Comparison of ENCODE assay signal across 11 cellular contexts in genomic region chr2:161988589-161988988, GRCh38.
A peak's percentile ranks its signal among the peaks of the same experiment; 100 is the strongest.
DNase-seq lines count a peak whose midpoint lies in the region; ATAC-seq, FAIRE-seq and TF ChIP-seq lines count a peak whose summit lies in the region.
"Had no signal": no experiment of that assay in that cellular context is flagged by ENCODE, and none has a peak within 500 bp of the region (broad histone marks: within the 10 kb centered on the region; RNA-seq: fewer than 3 reads in every experiment).

No MANE protein-coding gene starts in this region.

- TF ChIP-seq POLR2A in H54 (IDR thresholded peaks at IDR 0.05; ENCODE audit: low read depth, low read length), result no peak

- TF ChIP-seq CTCF in GM12864 (IDR thresholded peaks at IDR 0.05; ENCODE audit: low read depth, low read length, missing control alignments) (peak; percentile 42), WERI-Rb-1 (IDR thresholded peaks at IDR 0.05; ENCODE audit: low read depth, low read length) (peak; percentile 34)

- DNase-seq in GM12864 (ENCODE audit: low read depth) (no peak), H54 (ENCODE audit: insufficient read length, low spot score) (no peak), WERI-Rb-1 (no peak), iPS-NIHi11 (ENCODE audit: low spot score) (peak; percentile 35), KG1 (lab: John Stamatoyannopoulos, UW) (no peak)
- DNase-seq: amygdala, Peyer's patch, spleen had no signal

- no peaks in the 10 kb centered on the region for H3K27me3 ChIP-seq in WERI-Rb-1 (ENCODE audit: insufficient read depth, low read depth, severe bottlenecking)
- H3K27me3 ChIP-seq: Peyer's patch had no signal

- no peak overlapping the region for H3K4me3 ChIP-seq in GM12864 (ENCODE audit: low read depth, low read length)
- H3K4me3 ChIP-seq in WERI-Rb-1 (ENCODE audit: low read depth, low read length), result no peak overlapping the region
- H3K4me3 ChIP-seq: K562, Peyer's patch, spleen had no signal

- no peaks in the 10 kb centered on the region for H3K36me3 ChIP-seq in WERI-Rb-1
- H3K36me3 ChIP-seq: Peyer's patch, spleen had no signal

- no peaks in the 10 kb centered on the region for H3K9me3 ChIP-seq in WERI-Rb-1 (ENCODE audit: severe bottlenecking)
- H3K9me3 ChIP-seq: Peyer's patch, spleen had no signal

- FAIRE-seq in H54 (lab: Jason Lieb, UNC), result peak; percentile 60
- FAIRE-seq: K562 had no signal

- no peak overlapping the region for H3K27ac ChIP-seq in WERI-Rb-1
- H3K27ac ChIP-seq: Peyer's patch, spleen had no signal

- ATAC-seq in HG02588 (IDR thresholded peaks at IDR 0.05; ENCODE audit: unreplicated experiment) (no peak), HG02973 (IDR thresholded peaks at IDR 0.05; ENCODE audit: unreplicated experiment) (no peak)
- ATAC-seq: K562 had no signal
